18 cellular contexts compared by ENCODE assay signal in genomic region chr16:70568601-70569217, GRCh38. TPM values are rescaled to one million over a fixed set of nuclear protein-coding genes. Genes with fewer than 3 reads are reported as not detected.
DNase-seq lines count a peak whose midpoint lies in the region; ATAC-seq, FAIRE-seq and TF ChIP-seq lines count a peak whose summit lies in the region.
"Had no signal": no experiment of that assay in that cellular context is flagged by ENCODE, and none has a peak within 500 bp of the region (broad histone marks: within the 10 kb centered on the region; RNA-seq: fewer than 3 reads in every experiment).

No MANE protein-coding gene starts in this region.

- DNase-seq in Caco-2: peak in 1 of 2 experiments; percentile 27
- DNase-seq in NB4 (ENCODE audit: low read depth): peak; percentile 22
- DNase-seq in bronchial epithelial cell (ENCODE audit: low read depth): peak; percentile 93
- no peak for DNase-seq in memory B cell (ENCODE audit: low spot score in 2 of 2)
- no peak for DNase-seq in substantia nigra (lab: John Stamatoyannopoulos, UW)
- DNase-seq in A172 (ENCODE audit: low spot score): no peak
- DNase-seq: activated CD4-positive, alpha-beta T cell treated with anti-CD3 and anti-CD28 coated beads, Interleukin-2, amount 50 U/mL, for 48 hours; AML-193; NCI-H1105 treated with DMSO at 0.1 percent for 48 hours; NCI-H524 treated with DMSO at 0.1 percent for 48 hours; ovary; stimulated activated CD4-positive, alpha-beta T cell treated with anti-CD3 and anti-CD28 coated beads, Interleukin-4, amount 100 ng/mL, for 1 hour; SW 1271 had no signal

- no peak overlapping the region for H3K27ac ChIP-seq in substantia nigra (ENCODE audit: low read depth, low read length, poor library complexity, severe bottlenecking)
- H3K27ac ChIP-seq: ovary had no signal

- H3K27ac Mint-ChIP-seq in Caco-2 (ENCODE audit: unreplicated experiment): peak overlapping the region; percentile 6
- H3K27ac Mint-ChIP-seq in memory B cell: peak overlapping the region; percentile 57

- H3K4me1 Mint-ChIP-seq in Caco-2 (ENCODE audit: low read depth, unreplicated experiment) (no peaks in the 10 kb centered on the region), memory B cell (no peaks in the 10 kb centered on the region)

- POLR2A ChIA-PET in Caco-2 (lab: Charles Lee): no interaction called here

- H3K27me3 ChIP-seq in Caco-2 (replicated peaks; ENCODE audit: control insufficient read depth, insufficient read depth, low read length) (no peaks in the 10 kb centered on the region), bronchial epithelial cell (ENCODE audit: control insufficient read depth, insufficient read depth, low read length) (no peaks in the 10 kb centered on the region)
- H3K27me3 ChIP-seq: ovary had no signal

- CTCF ChIA-PET in Caco-2 (lab: Charles Lee): no interaction called here

- TF ChIP-seq CTCF in Caco-2 (IDR thresholded peaks at IDR 0.05; ENCODE audit: insufficient read depth in 1 of 2, low read depth in 1 of 2, low read length in 1 of 2, severe bottlenecking in 1 of 2, unreplicated experiment in 1 of 2) (no peak), NB4 (IDR thresholded peaks at IDR 0.05; ENCODE audit: low read depth, low read length) (no peak), bronchial epithelial cell (IDR thresholded peaks at IDR 0.05; ENCODE audit: insufficient read depth, low read length, severe bottlenecking) (no peak)

- no peak for FAIRE-seq in bronchial epithelial cell (lab: Jason Lieb, UNC)
- FAIRE-seq: colon had no signal

- intact Hi-C loops in Caco-2 (cut with micrococcal nuclease; ENCODE audit: unreplicated experiment): no loop called here

- no peak overlapping the region for H3K4me3 ChIP-seq in Caco-2 (ENCODE audit: low read depth, low read length)
- no peak overlapping the region for H3K4me3 ChIP-seq in NB4 (ENCODE audit: low read depth, low read length)
- no peak overlapping the region for H3K4me3 ChIP-seq in bronchial epithelial cell (ENCODE audit: low read depth, low read length)
- H3K4me3 ChIP-seq: ovary had no signal

- H3K36me3 ChIP-seq in Caco-2 (ENCODE audit: control insufficient read depth, insufficient read depth, low read length) (peaks cover 23% of the 10 kb centered on the region), bronchial epithelial cell (ENCODE audit: control insufficient read depth, insufficient read depth, low read length) (peaks cover 32% of the 10 kb centered on the region)
- H3K36me3 ChIP-seq: ovary had no signal

- H3K4me3 Mint-ChIP-seq in Caco-2 (ENCODE audit: unreplicated experiment): no peak overlapping the region
- no peak overlapping the region for H3K4me3 Mint-ChIP-seq in memory B cell

- H3K27me3 Mint-ChIP-seq in Caco-2 (ENCODE audit: insufficient read depth, unreplicated experiment): no peaks in the 10 kb centered on the region
- no peaks in the 10 kb centered on the region for H3K27me3 Mint-ChIP-seq in memory B cell

- ATAC-seq in memory B cell (ENCODE audit: low read depth) (no peak), HG02970 (IDR thresholded peaks at IDR 0.05; ENCODE audit: low FRiP score, unreplicated experiment) (no peak), GM19328 (IDR thresholded peaks at IDR 0.05; ENCODE audit: unreplicated experiment) (no peak)
- ATAC-seq: HCT116, Right ventricle myocardium inferior had no signal

- H3K36me3 Mint-ChIP-seq in Caco-2 (ENCODE audit: insufficient read depth, unreplicated experiment): peaks cover 100% of the 10 kb centered on the region
- peaks cover 43% of the 10 kb centered on the region for H3K36me3 Mint-ChIP-seq in memory B cell

- BruUV-seq in Caco-2 (replicated peaks; lab: Mats Ljungman, UMichigan): no TSS peak

- H3K9me3 Mint-ChIP-seq in Caco-2 (ENCODE audit: unreplicated experiment) (no peaks in the 10 kb centered on the region), memory B cell (no peaks in the 10 kb centered on the region)

- no peak for TF ChIP-seq POLR2A in NB4 (IDR thresholded peaks at IDR 0.05; ENCODE audit: extremely low read depth, insufficient read length)

- H3K9me3 ChIP-seq in Caco-2: no peaks in the 10 kb centered on the region
- H3K9me3 ChIP-seq: ovary had no signal

- H3K4me1 ChIP-seq in Caco-2: no peaks in the 10 kb centered on the region

RNA-seq across cellular contexts. Expression of gene SF3B3, which starts 45.1 kb away (rescaled TPM):
- 387 and 439 TPM in 2 replicates for total RNA-seq in Caco-2 (2022)
- total RNA-seq in bronchial epithelial cell: 58.1 and 80.6 TPM in 2 replicates
- 146 and 176 TPM in 2 replicates for total RNA-seq in A172 (2014; rRNA removed; shearing (Covaris generic))

RNA-seq across cellular contexts. Expression of gene COG4, which starts 45.4 kb away (rescaled TPM):
- total RNA-seq in Caco-2 (2022) (88.5 and 90.3 TPM in 2 replicates), bronchial epithelial cell (45.3 and 46.7 TPM in 2 replicates)
- 67.1 and 89.4 TPM in 2 replicates for total RNA-seq in A172 (2014; rRNA removed; shearing (Covaris generic))

Comparison
In these comparisons a context has a peak if more than half of its experiments do, and no peak if none do; other contexts are left out.
1. DNase-seq: peak in NB4 (single experiment) and bronchial epithelial cell (single experiment); none in memory B cell (0 of 2), substantia nigra (0 of 49) and A172 (single experiment).